8 cellular contexts compared by ENCODE assay signal in the genomic region with DNA sequence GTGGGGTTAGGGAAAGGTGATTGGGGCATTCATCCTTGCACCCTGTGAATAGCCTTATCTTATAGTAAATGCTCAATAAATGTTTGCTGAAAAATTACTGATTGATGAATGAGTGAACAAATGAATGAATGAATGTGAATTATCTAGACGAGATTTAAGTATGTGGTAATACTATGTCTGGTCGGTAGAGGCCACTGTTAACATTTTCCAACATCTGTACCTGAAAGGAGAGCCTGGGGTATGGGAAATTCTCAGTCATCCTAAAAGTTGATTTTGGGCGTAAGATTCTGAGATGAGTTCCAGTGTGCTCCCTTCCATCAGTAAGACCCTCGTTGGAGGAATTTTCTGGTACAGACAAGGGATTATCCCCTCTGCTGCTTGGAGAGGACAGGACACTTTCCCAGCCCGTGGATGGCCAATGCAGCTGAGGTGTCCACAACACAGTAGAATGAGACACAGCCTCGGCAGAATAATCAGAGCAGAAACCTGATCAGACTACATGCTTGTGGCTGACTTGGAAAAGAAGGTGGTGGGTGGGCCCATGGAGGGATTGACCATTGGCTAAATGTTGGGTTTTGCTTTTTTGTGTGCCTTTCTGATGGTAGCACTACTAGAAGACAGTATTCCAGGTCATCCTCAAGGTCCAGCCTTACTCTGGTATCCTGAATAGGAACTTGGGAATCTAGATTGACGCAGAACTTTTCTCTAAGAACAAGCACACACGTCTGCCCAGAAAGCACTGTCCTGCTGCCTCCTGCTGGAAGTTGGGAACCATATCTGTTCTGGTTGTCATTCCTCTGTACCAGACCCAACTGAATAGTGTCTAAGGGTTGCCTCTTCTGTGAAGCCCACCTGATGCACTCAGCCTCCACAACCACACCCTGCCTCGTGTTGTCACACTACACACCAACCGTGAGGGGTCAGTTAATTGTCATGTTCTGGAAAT.
A peak's percentile ranks its signal among the peaks of the same experiment; 100 is the strongest.
DNase-seq lines count a peak whose midpoint lies in the region; ATAC-seq and TF ChIP-seq lines count a peak whose summit lies in the region.

No MANE protein-coding gene starts in this region.

- DNase-seq in DMS153 treated with DMSO at 0.1 percent for 48 hours (lab: John Stamatoyannopoulos, UW; ENCODE audit: unreplicated experiment) (peak; percentile 52), DMS153 (lab: John Stamatoyannopoulos, UW) (no peak), LoVo (ENCODE audit: low spot score) (peak; percentile 39), iPS-NIHi7 (ENCODE audit: extremely low spot score) (peak; percentile 28), uterus (no peak), cerebellar nuclear complex (lab: John Stamatoyannopoulos, UW) (no peak)

- no peaks in the 10 kb centered on the region for H3K27me3 ChIP-seq in uterus

- no peaks in the 10 kb centered on the region for H3K9me3 ChIP-seq in uterus

- H3K4me3 ChIP-seq in WI38 (ENCODE audit: low read depth, low read length) (no peak overlapping the region), uterus (no peak overlapping the region)

- ATAC-seq in HG03135 (IDR thresholded peaks at IDR 0.05; ENCODE audit: unreplicated experiment), result no peak

- no peaks in the 10 kb centered on the region for H3K4me1 ChIP-seq in uterus

- H3K27ac ChIP-seq in uterus, result no peak overlapping the region

- TF ChIP-seq CTCF in WI38 (IDR thresholded peaks at IDR 0.05; ENCODE audit: low read depth, low read length), result peak; percentile 17; the same call in 1 of the 2 replicates
- TF ChIP-seq CTCF in uterus (IDR thresholded peaks at IDR 0.05), result peak; percentile 30 to 54 (median 33)

- intact Hi-C loops in uterus (cut with DNase I; ENCODE audit: low total_unique reads), result no loop called here

- H3K36me3 ChIP-seq in uterus, result no peaks in the 10 kb centered on the region

- no peak for TF ChIP-seq POLR2A in uterus (IDR thresholded peaks at IDR 0.05)

Comparison
In these comparisons a context has a peak if more than half of its experiments do, and no peak if none do; other contexts are left out.
1. DNase-seq: peak in DMS153 treated with DMSO at 0.1 percent for 48 hours (single experiment), LoVo (single experiment) and iPS-NIHi7 (single experiment); none in DMS153 (single experiment), uterus (0 of 2) and cerebellar nuclear complex (0 of 2).